ENCODE assay signal across 1 cellular context in the genomic region with DNA sequence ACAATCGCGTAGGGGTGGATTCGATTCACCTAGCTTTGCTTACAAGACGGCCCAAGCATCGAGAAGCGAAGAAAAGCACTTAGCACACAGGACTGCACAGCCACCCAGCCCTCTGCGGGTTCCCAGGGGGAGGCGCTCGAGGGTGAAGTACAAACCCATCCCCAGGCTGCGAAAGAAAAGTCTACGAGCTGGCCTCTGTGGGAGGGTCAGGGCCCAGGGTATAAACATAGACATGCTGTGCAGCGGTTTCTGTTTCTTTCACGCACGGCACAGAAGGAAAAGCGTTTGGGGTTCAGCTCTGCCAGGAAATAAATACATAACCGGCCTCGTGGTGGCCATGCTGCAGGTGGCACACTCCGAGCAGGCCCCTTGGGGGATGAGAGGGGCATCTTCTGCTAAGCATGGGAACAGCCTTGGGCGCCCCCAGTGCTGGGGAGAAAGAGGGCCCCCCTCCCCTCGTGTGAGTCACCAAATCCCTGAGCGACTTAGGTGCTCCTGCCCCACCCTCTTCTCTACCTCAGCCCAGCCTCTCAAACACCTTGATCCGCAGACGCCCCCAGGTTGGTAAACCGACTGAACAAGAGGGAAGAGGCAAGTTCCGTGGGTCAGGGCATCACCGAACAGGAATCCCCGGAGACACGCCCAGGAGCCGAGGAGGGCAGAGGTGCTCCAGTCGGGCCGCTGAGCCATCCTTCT.
TF ChIP-seq lines count a peak whose summit lies in the region.

No MANE protein-coding gene starts in this region.

TF ChIP-seq in WTC11, 78 proteins besides CTCF, POLR2A, EP300 and RAD21 (continued from another document):
- TF ChIP-seq, protein P1, sequence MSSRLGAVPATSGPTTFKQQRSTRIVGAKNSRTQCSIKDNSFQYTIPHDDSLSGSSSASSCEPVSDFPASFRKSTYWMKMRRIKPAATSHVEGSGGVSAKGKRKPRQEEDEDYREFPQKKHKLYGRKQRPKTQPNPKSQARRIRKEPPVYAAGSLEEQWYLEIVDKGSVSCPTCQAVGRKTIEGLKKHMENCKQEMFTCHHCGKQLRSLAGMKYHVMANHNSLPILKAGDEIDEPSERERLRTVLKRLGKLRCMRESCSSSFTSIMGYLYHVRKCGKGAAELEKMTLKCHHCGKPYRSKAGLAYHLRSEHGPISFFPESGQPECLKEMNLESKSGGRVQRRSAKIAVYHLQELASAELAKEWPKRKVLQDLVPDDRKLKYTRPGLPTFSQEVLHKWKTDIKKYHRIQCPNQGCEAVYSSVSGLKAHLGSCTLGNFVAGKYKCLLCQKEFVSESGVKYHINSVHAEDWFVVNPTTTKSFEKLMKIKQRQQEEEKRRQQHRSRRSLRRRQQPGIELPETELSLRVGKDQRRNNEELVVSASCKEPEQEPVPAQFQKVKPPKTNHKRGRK (CRISPR knock-in tag; IDR thresholded peaks at IDR 0.05; ENCODE audit: borderline replicate concordance): no peak
- TF ChIP-seq, protein P2, sequence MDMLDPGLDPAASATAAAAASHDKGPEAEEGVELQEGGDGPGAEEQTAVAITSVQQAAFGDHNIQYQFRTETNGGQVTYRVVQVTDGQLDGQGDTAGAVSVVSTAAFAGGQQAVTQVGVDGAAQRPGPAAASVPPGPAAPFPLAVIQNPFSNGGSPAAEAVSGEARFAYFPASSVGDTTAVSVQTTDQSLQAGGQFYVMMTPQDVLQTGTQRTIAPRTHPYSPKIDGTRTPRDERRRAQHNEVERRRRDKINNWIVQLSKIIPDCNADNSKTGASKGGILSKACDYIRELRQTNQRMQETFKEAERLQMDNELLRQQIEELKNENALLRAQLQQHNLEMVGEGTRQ (CRISPR knock-in tag; IDR thresholded peaks at IDR 0.05): no peak
- TF ChIP-seq, protein P3, sequence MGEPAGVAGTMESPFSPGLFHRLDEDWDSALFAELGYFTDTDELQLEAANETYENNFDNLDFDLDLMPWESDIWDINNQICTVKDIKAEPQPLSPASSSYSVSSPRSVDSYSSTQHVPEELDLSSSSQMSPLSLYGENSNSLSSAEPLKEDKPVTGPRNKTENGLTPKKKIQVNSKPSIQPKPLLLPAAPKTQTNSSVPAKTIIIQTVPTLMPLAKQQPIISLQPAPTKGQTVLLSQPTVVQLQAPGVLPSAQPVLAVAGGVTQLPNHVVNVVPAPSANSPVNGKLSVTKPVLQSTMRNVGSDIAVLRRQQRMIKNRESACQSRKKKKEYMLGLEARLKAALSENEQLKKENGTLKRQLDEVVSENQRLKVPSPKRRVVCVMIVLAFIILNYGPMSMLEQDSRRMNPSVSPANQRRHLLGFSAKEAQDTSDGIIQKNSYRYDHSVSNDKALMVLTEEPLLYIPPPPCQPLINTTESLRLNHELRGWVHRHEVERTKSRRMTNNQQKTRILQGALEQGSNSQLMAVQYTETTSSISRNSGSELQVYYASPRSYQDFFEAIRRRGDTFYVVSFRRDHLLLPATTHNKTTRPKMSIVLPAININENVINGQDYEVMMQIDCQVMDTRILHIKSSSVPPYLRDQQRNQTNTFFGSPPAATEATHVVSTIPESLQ (CRISPR knock-in tag; IDR thresholded peaks at IDR 0.05): no peak
- TF ChIP-seq EMX1 (CRISPR knock-in tag; IDR thresholded peaks at IDR 0.05): no peak
- no peak for TF ChIP-seq ZNF121 (CRISPR knock-in tag; IDR thresholded peaks at IDR 0.05)
- no peak for TF ChIP-seq JAZF1 (CRISPR knock-in tag; IDR thresholded peaks at IDR 0.05)
- no peak for TF ChIP-seq NR2C2 (CRISPR knock-in tag; IDR thresholded peaks at IDR 0.05)
- TF ChIP-seq, protein P4, sequence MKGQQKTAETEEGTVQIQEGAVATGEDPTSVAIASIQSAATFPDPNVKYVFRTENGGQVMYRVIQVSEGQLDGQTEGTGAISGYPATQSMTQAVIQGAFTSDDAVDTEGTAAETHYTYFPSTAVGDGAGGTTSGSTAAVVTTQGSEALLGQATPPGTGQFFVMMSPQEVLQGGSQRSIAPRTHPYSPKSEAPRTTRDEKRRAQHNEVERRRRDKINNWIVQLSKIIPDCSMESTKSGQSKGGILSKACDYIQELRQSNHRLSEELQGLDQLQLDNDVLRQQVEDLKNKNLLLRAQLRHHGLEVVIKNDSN (CRISPR knock-in tag; IDR thresholded peaks at IDR 0.05): no peak
- TF ChIP-seq, protein P5, sequence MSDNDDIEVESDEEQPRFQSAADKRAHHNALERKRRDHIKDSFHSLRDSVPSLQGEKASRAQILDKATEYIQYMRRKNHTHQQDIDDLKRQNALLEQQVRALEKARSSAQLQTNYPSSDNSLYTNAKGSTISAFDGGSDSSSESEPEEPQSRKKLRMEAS (CRISPR knock-in tag; IDR thresholded peaks at IDR 0.05): no peak
- TF ChIP-seq, protein P6, sequence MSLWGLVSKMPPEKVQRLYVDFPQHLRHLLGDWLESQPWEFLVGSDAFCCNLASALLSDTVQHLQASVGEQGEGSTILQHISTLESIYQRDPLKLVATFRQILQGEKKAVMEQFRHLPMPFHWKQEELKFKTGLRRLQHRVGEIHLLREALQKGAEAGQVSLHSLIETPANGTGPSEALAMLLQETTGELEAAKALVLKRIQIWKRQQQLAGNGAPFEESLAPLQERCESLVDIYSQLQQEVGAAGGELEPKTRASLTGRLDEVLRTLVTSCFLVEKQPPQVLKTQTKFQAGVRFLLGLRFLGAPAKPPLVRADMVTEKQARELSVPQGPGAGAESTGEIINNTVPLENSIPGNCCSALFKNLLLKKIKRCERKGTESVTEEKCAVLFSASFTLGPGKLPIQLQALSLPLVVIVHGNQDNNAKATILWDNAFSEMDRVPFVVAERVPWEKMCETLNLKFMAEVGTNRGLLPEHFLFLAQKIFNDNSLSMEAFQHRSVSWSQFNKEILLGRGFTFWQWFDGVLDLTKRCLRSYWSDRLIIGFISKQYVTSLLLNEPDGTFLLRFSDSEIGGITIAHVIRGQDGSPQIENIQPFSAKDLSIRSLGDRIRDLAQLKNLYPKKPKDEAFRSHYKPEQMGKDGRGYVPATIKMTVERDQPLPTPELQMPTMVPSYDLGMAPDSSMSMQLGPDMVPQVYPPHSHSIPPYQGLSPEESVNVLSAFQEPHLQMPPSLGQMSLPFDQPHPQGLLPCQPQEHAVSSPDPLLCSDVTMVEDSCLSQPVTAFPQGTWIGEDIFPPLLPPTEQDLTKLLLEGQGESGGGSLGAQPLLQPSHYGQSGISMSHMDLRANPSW (CRISPR knock-in tag; conservative IDR thresholded peaks at IDR 0.05; ENCODE audit: low read depth): no peak
